Comparison of ENCODE assay signal across 1 cellular context in the genomic region with DNA sequence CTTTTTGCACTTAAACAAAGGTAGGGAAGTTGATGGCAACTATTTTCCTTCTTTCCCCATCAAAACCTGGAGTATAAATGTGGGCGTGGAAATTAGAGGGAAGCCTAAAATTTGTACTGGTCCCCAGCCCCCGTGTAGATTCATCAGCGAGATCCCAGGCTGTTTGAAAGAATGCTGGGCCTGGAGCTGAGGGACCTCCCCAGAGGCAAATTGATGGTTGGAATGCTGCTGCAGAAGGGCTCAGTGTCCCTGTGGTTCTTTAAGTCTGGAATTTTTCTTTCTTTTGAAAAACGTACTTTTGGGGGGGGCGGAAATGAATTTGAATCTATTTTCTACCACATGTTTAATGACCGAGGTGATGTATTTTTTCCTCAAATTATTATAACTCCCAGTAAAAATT.
TF ChIP-seq lines count a peak whose summit lies in the region.

No MANE protein-coding gene starts in this region.

TF ChIP-seq in H1, 55 proteins besides CTCF, POLR2A, EP300 and RAD21:
- TF ChIP-seq, protein P1, sequence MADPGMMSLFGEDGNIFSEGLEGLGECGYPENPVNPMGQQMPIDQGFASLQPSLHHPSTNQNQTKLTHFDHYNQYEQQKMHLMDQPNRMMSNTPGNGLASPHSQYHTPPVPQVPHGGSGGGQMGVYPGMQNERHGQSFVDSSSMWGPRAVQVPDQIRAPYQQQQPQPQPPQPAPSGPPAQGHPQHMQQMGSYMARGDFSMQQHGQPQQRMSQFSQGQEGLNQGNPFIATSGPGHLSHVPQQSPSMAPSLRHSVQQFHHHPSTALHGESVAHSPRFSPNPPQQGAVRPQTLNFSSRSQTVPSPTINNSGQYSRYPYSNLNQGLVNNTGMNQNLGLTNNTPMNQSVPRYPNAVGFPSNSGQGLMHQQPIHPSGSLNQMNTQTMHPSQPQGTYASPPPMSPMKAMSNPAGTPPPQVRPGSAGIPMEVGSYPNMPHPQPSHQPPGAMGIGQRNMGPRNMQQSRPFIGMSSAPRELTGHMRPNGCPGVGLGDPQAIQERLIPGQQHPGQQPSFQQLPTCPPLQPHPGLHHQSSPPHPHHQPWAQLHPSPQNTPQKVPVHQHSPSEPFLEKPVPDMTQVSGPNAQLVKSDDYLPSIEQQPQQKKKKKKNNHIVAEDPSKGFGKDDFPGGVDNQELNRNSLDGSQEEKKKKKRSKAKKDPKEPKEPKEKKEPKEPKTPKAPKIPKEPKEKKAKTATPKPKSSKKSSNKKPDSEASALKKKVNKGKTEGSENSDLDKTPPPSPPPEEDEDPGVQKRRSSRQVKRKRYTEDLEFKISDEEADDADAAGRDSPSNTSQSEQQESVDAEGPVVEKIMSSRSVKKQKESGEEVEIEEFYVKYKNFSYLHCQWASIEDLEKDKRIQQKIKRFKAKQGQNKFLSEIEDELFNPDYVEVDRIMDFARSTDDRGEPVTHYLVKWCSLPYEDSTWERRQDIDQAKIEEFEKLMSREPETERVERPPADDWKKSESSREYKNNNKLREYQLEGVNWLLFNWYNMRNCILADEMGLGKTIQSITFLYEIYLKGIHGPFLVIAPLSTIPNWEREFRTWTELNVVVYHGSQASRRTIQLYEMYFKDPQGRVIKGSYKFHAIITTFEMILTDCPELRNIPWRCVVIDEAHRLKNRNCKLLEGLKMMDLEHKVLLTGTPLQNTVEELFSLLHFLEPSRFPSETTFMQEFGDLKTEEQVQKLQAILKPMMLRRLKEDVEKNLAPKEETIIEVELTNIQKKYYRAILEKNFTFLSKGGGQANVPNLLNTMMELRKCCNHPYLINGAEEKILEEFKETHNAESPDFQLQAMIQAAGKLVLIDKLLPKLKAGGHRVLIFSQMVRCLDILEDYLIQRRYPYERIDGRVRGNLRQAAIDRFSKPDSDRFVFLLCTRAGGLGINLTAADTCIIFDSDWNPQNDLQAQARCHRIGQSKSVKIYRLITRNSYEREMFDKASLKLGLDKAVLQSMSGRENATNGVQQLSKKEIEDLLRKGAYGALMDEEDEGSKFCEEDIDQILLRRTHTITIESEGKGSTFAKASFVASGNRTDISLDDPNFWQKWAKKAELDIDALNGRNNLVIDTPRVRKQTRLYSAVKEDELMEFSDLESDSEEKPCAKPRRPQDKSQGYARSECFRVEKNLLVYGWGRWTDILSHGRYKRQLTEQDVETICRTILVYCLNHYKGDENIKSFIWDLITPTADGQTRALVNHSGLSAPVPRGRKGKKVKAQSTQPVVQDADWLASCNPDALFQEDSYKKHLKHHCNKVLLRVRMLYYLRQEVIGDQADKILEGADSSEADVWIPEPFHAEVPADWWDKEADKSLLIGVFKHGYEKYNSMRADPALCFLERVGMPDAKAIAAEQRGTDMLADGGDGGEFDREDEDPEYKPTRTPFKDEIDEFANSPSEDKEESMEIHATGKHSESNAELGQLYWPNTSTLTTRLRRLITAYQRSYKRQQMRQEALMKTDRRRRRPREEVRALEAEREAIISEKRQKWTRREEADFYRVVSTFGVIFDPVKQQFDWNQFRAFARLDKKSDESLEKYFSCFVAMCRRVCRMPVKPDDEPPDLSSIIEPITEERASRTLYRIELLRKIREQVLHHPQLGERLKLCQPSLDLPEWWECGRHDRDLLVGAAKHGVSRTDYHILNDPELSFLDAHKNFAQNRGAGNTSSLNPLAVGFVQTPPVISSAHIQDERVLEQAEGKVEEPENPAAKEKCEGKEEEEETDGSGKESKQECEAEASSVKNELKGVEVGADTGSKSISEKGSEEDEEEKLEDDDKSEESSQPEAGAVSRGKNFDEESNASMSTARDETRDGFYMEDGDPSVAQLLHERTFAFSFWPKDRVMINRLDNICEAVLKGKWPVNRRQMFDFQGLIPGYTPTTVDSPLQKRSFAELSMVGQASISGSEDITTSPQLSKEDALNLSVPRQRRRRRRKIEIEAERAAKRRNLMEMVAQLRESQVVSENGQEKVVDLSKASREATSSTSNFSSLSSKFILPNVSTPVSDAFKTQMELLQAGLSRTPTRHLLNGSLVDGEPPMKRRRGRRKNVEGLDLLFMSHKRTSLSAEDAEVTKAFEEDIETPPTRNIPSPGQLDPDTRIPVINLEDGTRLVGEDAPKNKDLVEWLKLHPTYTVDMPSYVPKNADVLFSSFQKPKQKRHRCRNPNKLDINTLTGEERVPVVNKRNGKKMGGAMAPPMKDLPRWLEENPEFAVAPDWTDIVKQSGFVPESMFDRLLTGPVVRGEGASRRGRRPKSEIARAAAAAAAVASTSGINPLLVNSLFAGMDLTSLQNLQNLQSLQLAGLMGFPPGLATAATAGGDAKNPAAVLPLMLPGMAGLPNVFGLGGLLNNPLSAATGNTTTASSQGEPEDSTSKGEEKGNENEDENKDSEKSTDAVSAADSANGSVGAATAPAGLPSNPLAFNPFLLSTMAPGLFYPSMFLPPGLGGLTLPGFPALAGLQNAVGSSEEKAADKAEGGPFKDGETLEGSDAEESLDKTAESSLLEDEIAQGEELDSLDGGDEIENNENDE (IDR thresholded peaks at IDR 0.05; ENCODE audit: insufficient replicate concordance, low read length) = no peak
- no peak for TF ChIP-seq TCF12 (IDR thresholded peaks at IDR 0.05; ENCODE audit: low read depth, low read length)
- 0 out of 2 replicates have a peak, but pooled peaks have one; percentile 18 for TF ChIP-seq TBP (IDR thresholded peaks at IDR 0.05; ENCODE audit: low read depth, low read length)
- no peak for TF ChIP-seq TAF7 (optimal IDR thresholded peaks at IDR 0.05; ENCODE audit: borderline replicate concordance, low read depth, low read length)
- TF ChIP-seq, protein P2, sequence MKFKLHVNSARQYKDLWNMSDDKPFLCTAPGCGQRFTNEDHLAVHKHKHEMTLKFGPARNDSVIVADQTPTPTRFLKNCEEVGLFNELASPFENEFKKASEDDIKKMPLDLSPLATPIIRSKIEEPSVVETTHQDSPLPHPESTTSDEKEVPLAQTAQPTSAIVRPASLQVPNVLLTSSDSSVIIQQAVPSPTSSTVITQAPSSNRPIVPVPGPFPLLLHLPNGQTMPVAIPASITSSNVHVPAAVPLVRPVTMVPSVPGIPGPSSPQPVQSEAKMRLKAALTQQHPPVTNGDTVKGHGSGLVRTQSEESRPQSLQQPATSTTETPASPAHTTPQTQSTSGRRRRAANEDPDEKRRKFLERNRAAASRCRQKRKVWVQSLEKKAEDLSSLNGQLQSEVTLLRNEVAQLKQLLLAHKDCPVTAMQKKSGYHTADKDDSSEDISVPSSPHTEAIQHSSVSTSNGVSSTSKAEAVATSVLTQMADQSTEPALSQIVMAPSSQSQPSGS (IDR thresholded peaks at IDR 0.05; ENCODE audit: low read length) = no peak
- TF ChIP-seq JUN (IDR thresholded peaks at IDR 0.05; ENCODE audit: low read depth, low read length) = no peak
- TF ChIP-seq SP4 (IDR thresholded peaks at IDR 0.05; ENCODE audit: low read length) = no peak
- TF ChIP-seq NRF1 (IDR thresholded peaks at IDR 0.05; ENCODE audit: low read depth, low read length) = no peak
- TF ChIP-seq EGR1 (IDR thresholded peaks at IDR 0.05; ENCODE audit: borderline replicate concordance, low read depth, low read length) = no peak
- TF ChIP-seq YY1 (IDR thresholded peaks at IDR 0.05; ENCODE audit: low read depth, low read length) = no peak
- TF ChIP-seq TEAD4 (IDR thresholded peaks at IDR 0.05; ENCODE audit: low read depth, low read length) = peak; percentile 67
- TF ChIP-seq EZH2 (IDR thresholded peaks at IDR 0.05; ENCODE audit: low read depth, low read length, severe bottlenecking) = no peak
- TF ChIP-seq MAFK (IDR thresholded peaks at IDR 0.05; ENCODE audit: low read depth, low read length) = no peak
- no peak for TF ChIP-seq NANOG (IDR thresholded peaks at IDR 0.05; ENCODE audit: insufficient read depth, low read depth, low read length, poor library complexity, severe bottlenecking)
